24 cellular contexts compared by ENCODE assay signal in the genomic region with DNA sequence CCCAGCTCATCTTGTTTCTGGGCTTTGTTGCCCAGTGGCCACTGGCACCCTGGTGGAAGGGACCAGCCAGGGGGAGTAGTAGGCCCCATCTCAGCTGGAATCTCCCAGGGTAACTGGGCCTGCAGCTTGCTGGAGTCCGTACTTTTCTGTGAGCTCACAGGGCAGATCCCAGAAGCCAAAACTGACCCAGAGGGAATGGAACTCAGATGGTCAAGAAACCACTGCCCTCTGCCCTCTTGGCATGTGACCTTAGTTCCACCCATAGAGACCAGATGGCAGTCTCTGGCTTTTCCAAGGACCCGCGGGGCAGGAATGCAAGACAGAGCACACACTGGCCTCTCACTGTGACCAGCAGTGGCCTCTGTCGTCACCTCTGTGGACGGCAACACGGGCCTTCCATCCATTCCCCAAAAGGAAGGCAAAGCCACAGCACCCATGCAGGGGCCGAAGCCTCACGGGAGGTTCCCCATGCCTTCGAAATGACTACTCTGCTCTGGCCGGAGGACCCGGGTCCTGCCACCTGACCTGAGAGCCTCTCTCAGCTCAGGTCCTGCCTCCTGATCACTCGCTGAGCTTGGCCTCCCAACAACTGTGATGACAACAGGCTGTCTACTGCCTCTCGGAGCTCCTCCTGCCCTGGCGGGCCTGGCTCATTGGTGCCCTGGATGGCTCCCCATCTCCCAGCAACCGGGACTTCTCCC. TPM values are rescaled to one million over a fixed set of nuclear protein-coding genes. Genes with fewer than 3 reads are reported as not detected.
DNase-seq lines count a peak whose midpoint lies in the region; ATAC-seq and TF ChIP-seq lines count a peak whose summit lies in the region.
"Had no signal": no experiment of that assay in that cellular context is flagged by ENCODE, and none has a peak within 500 bp of the region (broad histone marks: within the 10 kb centered on the region; RNA-seq: fewer than 3 reads in every experiment).

No MANE protein-coding gene starts in this region.

- TF ChIP-seq CTCF in MM.1S (IDR thresholded peaks at IDR 0.05; ENCODE audit: low read length), result no peak

- no peak overlapping the region for H3K27ac ChIP-seq in MM.1S (ENCODE audit: low read length)
- H3K27ac ChIP-seq: A549, left lung, ovary, sigmoid colon had no signal

- H3K9me2 ChIP-seq in MM.1S (replicated peaks; ENCODE audit: insufficient read depth, low read length), result no peaks in the 10 kb centered on the region

- no peaks in the 10 kb centered on the region for H3K36me3 Mint-ChIP-seq in activated CD4-positive, alpha-beta T cell treated with anti-CD3 and anti-CD28 coated beads for 36 hours (ENCODE audit: low read depth)
- H3K36me3 Mint-ChIP-seq: CD14-positive monocyte, naive B cell, type B pancreatic cell had no signal

- no peaks in the 10 kb centered on the region for H3K4me1 Mint-ChIP-seq in activated CD4-positive, alpha-beta T cell treated with anti-CD3 and anti-CD28 coated beads for 36 hours
- H3K4me1 Mint-ChIP-seq: activated CD4-positive, alpha-beta T cell treated with anti-CD3 and anti-CD28 coated beads, Interleukin-2, amount 10 ng/mL, durations not matched to agents 7 days and 5 days; CD14-positive monocyte; naive B cell had no signal

- POLR2A ChIA-PET in activated CD4-positive, alpha-beta T cell treated with anti-CD3 and anti-CD28 coated beads for 36 hours (lab: Charles Lee), result no interaction called here

- no peaks in the 10 kb centered on the region for H3K36me3 ChIP-seq in MM.1S (replicated peaks; ENCODE audit: insufficient read depth, low read length)
- H3K36me3 ChIP-seq: gastrocnemius medialis, left lung, ovary, sigmoid colon had no signal

- H3K4me1 ChIP-seq in MM.1S (ENCODE audit: low read length), result no peaks in the 10 kb centered on the region

- CTCF ChIA-PET in activated CD4-positive, alpha-beta T cell treated with anti-CD3 and anti-CD28 coated beads for 36 hours (lab: Charles Lee), result interaction anchor here (0.5 to 1.2 kb wide), 2 partner anchors 9 to 74 kb away, joined by 3 to 5 read pairs; no protein-coding TSS in a partner anchor

- no peaks in the 10 kb centered on the region for H3K27me3 Mint-ChIP-seq in activated CD4-positive, alpha-beta T cell treated with anti-CD3 and anti-CD28 coated beads for 36 hours
- H3K27me3 Mint-ChIP-seq: activated CD4-positive, alpha-beta T cell treated with anti-CD3 and anti-CD28 coated beads, Interleukin-2, amount 10 ng/mL, durations not matched to agents 7 days and 5 days had no signal

- DNase-seq in AG08395 (ENCODE audit: low spot score), result peak; percentile 19
- peak; percentile 80 for DNase-seq in RPMI7951 (ENCODE audit: low read depth)
- no peak for DNase-seq in left lobe of liver (ENCODE audit: low spot score)
- DNase-seq in retina, result peak; percentile 39
- no peak for DNase-seq in MM.1S
- no peak for DNase-seq in activated CD4-positive, alpha-beta T cell treated with anti-CD3 and anti-CD28 coated beads for 36 hours
- DNase-seq: activated CD4-positive, alpha-beta T cell treated with anti-CD3 and anti-CD28 coated beads, Interleukin-2, amount 10 ng/mL, durations not matched to agents 7 days and 5 days; activated CD8-positive, alpha-beta memory T cell treated with anti-CD3 and anti-CD28 coated beads, Interleukin-2, amount 50 U/mL, for 48 hours; activated effector memory CD4-positive, alpha-beta T cell treated with Interleukin-2 at 50 U/mL for 16 hours; dermis blood vessel endothelial cell; gastrocnemius medialis; KG1; naive B cell; ovary; sigmoid colon; stimulated activated CD4-positive, alpha-beta T cell treated with anti-CD3 and anti-CD28 coated beads, Interleukin-1b, Interleukin-23, amount 100 ng/mL, for 48 hours; stimulated activated naive CD4-positive, alpha-beta T cell treated with Interleukin-2 at 50 U/mL for 16 hours had no signal

- ATAC-seq in left lobe of liver (peak; percentile 13), HG03097 (IDR thresholded peaks at IDR 0.05; ENCODE audit: low FRiP score, unreplicated experiment) (no peak), GM19324 (IDR thresholded peaks at IDR 0.05; ENCODE audit: low FRiP score, unreplicated experiment) (no peak)
- no peak for ATAC-seq in activated CD4-positive, alpha-beta T cell treated with anti-CD3 and anti-CD28 coated beads for 36 hours
- ATAC-seq: A549, gastrocnemius medialis had no signal

- no peak overlapping the region for H3K9ac ChIP-seq in MM.1S (ENCODE audit: low read length)

- H3K79me2 ChIP-seq in MM.1S (ENCODE audit: low read length), result no peaks in the 10 kb centered on the region

- no peaks in the 10 kb centered on the region for H4K20me1 ChIP-seq in MM.1S (ENCODE audit: insufficient read depth, low read length)

- no peak overlapping the region for H3K4me3 Mint-ChIP-seq in activated CD4-positive, alpha-beta T cell treated with anti-CD3 and anti-CD28 coated beads for 36 hours
- H3K4me3 Mint-ChIP-seq: activated CD4-positive, alpha-beta T cell treated with anti-CD3 and anti-CD28 coated beads, Interleukin-2, amount 10 ng/mL, durations not matched to agents 7 days and 5 days; CD14-positive monocyte; type B pancreatic cell had no signal

- H3K9me3 Mint-ChIP-seq in activated CD4-positive, alpha-beta T cell treated with anti-CD3 and anti-CD28 coated beads for 36 hours (ENCODE audit: low read depth), result no peaks in the 10 kb centered on the region
- H3K9me3 Mint-ChIP-seq: activated CD4-positive, alpha-beta T cell treated with anti-CD3 and anti-CD28 coated beads, Interleukin-2, amount 10 ng/mL, durations not matched to agents 7 days and 5 days; CD14-positive monocyte; type B pancreatic cell had no signal

- peaks cover 6% of the 10 kb centered on the region for H3K27me3 ChIP-seq in MM.1S (replicated peaks; ENCODE audit: insufficient read depth, low read length)
- H3K27me3 ChIP-seq: gastrocnemius medialis, ovary, sigmoid colon had no signal

- no peak overlapping the region for H2AFZ ChIP-seq in MM.1S (ENCODE audit: low read length)

- H3F3A ChIP-seq in MM.1S (ENCODE audit: insufficient read depth, low read length), result no peaks in the 10 kb centered on the region

- no peak overlapping the region for H3K4me2 ChIP-seq in MM.1S (ENCODE audit: low read depth, low read length)
- H3K4me2 ChIP-seq: A549 had no signal

- no peak overlapping the region for H3K4me3 ChIP-seq in MM.1S (ENCODE audit: low read length)
- H3K4me3 ChIP-seq: A549, gastrocnemius medialis, left lung, ovary, sigmoid colon had no signal

- intact Hi-C loops in activated CD4-positive, alpha-beta T cell treated with anti-CD3 and anti-CD28 coated beads for 36 hours (cut with DNase I, micrococcal nuclease), result no loop called here

- H3K9me3 ChIP-seq in MM.1S (replicated peaks; ENCODE audit: insufficient read depth, low read length), result no peaks in the 10 kb centered on the region
- H3K9me3 ChIP-seq: A549, gastrocnemius medialis, left lung, ovary, sigmoid colon had no signal

- no peak overlapping the region for H3K27ac Mint-ChIP-seq in activated CD4-positive, alpha-beta T cell treated with anti-CD3 and anti-CD28 coated beads for 36 hours
- H3K27ac Mint-ChIP-seq: activated CD4-positive, alpha-beta T cell treated with anti-CD3 and anti-CD28 coated beads, Interleukin-2, amount 10 ng/mL, durations not matched to agents 7 days and 5 days; CD14-positive monocyte; naive B cell; type B pancreatic cell had no signal

RNA-seq across cellular contexts. Expression of a gene that starts 30.0 kb away (rescaled TPM):
- total RNA-seq in RPMI7951 (2014; rRNA removed; shearing (Covaris generic)), result 0.20 TPM in 1 of 2 replicates, not detected in the other
- not detected for total RNA-seq in left lobe of liver
- not detected for total RNA-seq in activated CD4-positive, alpha-beta T cell treated with anti-CD3 and anti-CD28 coated beads for 36 hours
- total RNA-seq: activated CD4-positive, alpha-beta T cell treated with anti-CD3 and anti-CD28 coated beads, Interleukin-2, amount 10 ng/mL, durations not matched to agents 7 days and 5 days; bronchial epithelial cell; dermis blood vessel endothelial cell; left lung; ovary; sigmoid colon had no signal

Comparison
In these comparisons a context has a peak if more than half of its experiments do, and no peak if none do; other contexts are left out.
1. DNase-seq: peak in AG08395 (single experiment), RPMI7951 (single experiment) and retina (single experiment); none in left lobe of liver (single experiment), MM.1S (single experiment) and activated CD4-positive, alpha-beta T cell treated with anti-CD3 and anti-CD28 coated beads for 36 hours (single experiment).